Comparison of ENCODE assay signal across 18 cellular contexts in genomic region chr2:48483916-48484315, GRCh38. TPM values are rescaled to one million over a fixed set of nuclear protein-coding genes. Genes with fewer than 3 reads are reported as not detected.
DNase-seq lines count a peak whose midpoint lies in the region; ATAC-seq, FAIRE-seq and TF ChIP-seq lines count a peak whose summit lies in the region.
"Had no signal": no experiment of that assay in that cellular context is flagged by ENCODE, and none has a peak within 500 bp of the region (broad histone marks: within the 10 kb centered on the region; RNA-seq: fewer than 3 reads in every experiment).

No MANE protein-coding gene starts in this region.

- CTCF ChIA-PET in naive thymus-derived CD4-positive, alpha-beta T cell (lab: Charles Lee), result no interaction called here

- peaks cover 7 to 60% (median 32%) of the 10 kb centered on the region in 5 donors for H3K36me3 Mint-ChIP-seq in naive thymus-derived CD4-positive, alpha-beta T cell

- no peaks in the 10 kb centered on the region for H3K9me3 ChIP-seq in hepatocyte (ENCODE audit: low read depth)
- no peaks in the 10 kb centered on the region for H3K9me3 ChIP-seq in stomach
- no peaks in the 10 kb centered on the region for H3K9me3 ChIP-seq in naive thymus-derived CD4-positive, alpha-beta T cell (ENCODE audit: control insufficient read depth in 2 of 3, low read length in 3 of 3)
- H3K9me3 ChIP-seq: pancreas, Peyer's patch had no signal

- H3K27ac Mint-ChIP-seq in naive thymus-derived CD4-positive, alpha-beta T cell, result no peak overlapping the region
- H3K27ac Mint-ChIP-seq: activated naive CD8-positive, alpha-beta T cell treated with anti-CD3 and anti-CD28 coated beads for 36 hours; activated T-cell treated with anti-CD3 and anti-CD28 coated beads, Interleukin-2, amount 50 U/mL, for 24 hours; stimulated activated naive CD8-positive, alpha-beta T cell treated with anti-CD3 and anti-CD28 coated beads, Interleukin-15, Interleukin-2, amounts not matched to agents 100 ng/mL and 50 ng/mL, for 24 hours had no signal

- no peaks in the 10 kb centered on the region for H3K36me3 ChIP-seq in hepatocyte (replicated peaks; ENCODE audit: insufficient read depth, low read depth)
- H3K36me3 ChIP-seq in stomach, result peaks cover 6 to 66% (median 37%) of the 10 kb centered on the region in 4 donors
- peaks cover 3 to 68% (median 30%) of the 10 kb centered on the region in 3 experiments for H3K36me3 ChIP-seq in naive thymus-derived CD4-positive, alpha-beta T cell (ENCODE audit: control insufficient read depth in 2 of 3, insufficient read depth in 3 of 3, low read length in 3 of 3)

- FAIRE-seq in HTR-8/SVneo (lab: Jason Lieb, UNC), result no peak
- FAIRE-seq: pancreas had no signal

- H3K4me1 ChIP-seq in hepatocyte (ENCODE audit: insufficient read depth) (peaks cover 23% of the 10 kb centered on the region), stomach (peaks cover 17 to 53% (median 31%) of the 10 kb centered on the region in 4 donors)
- no peaks in the 10 kb centered on the region for H3K4me1 ChIP-seq in naive thymus-derived CD4-positive, alpha-beta T cell (ENCODE audit: control insufficient read depth in 2 of 2, insufficient read depth in 2 of 2, low read length in 2 of 2)

- no peak overlapping the region for H2AFZ ChIP-seq in hepatocyte

- DNase-seq in HTR-8/SVneo (ENCODE audit: insufficient read length, low spot score) (peak; percentile 30), choroid plexus epithelial cell (ENCODE audit: low read depth) (peak; percentile 36), hepatocyte (ENCODE audit: low spot score) (peak; percentile 16), stomach (no peak), SIG-M5 treated with dmso at 0.1 percent for 504 hours (lab: John Stamatoyannopoulos, UW; ENCODE audit: unreplicated experiment) (no peak), pons (ENCODE audit: low spot score) (no peak)
- no peak for DNase-seq in naive thymus-derived CD4-positive, alpha-beta T cell
- DNase-seq: activated CD4-positive, alpha-beta T cell treated with anti-CD3 and anti-CD28 coated beads, Interleukin-2, amount 50 U/mL, for 48 hours; activated naive CD8-positive, alpha-beta T cell treated with anti-CD3 and anti-CD28 coated beads for 36 hours; activated T-cell treated with anti-CD3 and anti-CD28 coated beads, Interleukin-2, amount 50 U/mL, for 24 hours; cerebellar nuclear complex; GOT3; NCI-H1105; pancreas; Peyer's patch had no signal

- H3K4me1 Mint-ChIP-seq in naive thymus-derived CD4-positive, alpha-beta T cell, result peaks cover 0 to 4% (median 0%) of the 10 kb centered on the region in 7 donors
- H3K4me1 Mint-ChIP-seq: activated naive CD8-positive, alpha-beta T cell treated with anti-CD3 and anti-CD28 coated beads for 36 hours had no signal

- no peak for ATAC-seq in naive thymus-derived CD4-positive, alpha-beta T cell
- ATAC-seq in GM19467 (IDR thresholded peaks at IDR 0.05; ENCODE audit: unreplicated experiment), result no peak
- ATAC-seq: pancreas had no signal

- H3K27me3 ChIP-seq in hepatocyte (no peaks in the 10 kb centered on the region), stomach (no peaks in the 10 kb centered on the region)
- H3K27me3 ChIP-seq in naive thymus-derived CD4-positive, alpha-beta T cell (ENCODE audit: control insufficient read depth in 2 of 2, insufficient read depth in 2 of 2, low read length in 2 of 2), result no peaks in the 10 kb centered on the region
- H3K27me3 ChIP-seq: pancreas, Peyer's patch had no signal

- no peaks in the 10 kb centered on the region for H3K27me3 Mint-ChIP-seq in naive thymus-derived CD4-positive, alpha-beta T cell
- H3K27me3 Mint-ChIP-seq: activated naive CD8-positive, alpha-beta T cell treated with anti-CD3 and anti-CD28 coated beads for 36 hours; activated T-cell treated with anti-CD3 and anti-CD28 coated beads, Interleukin-2, amount 50 U/mL, for 24 hours; stimulated activated naive CD8-positive, alpha-beta T cell treated with anti-CD3 and anti-CD28 coated beads, Interleukin-15, Interleukin-2, amounts not matched to agents 100 ng/mL and 50 ng/mL, for 24 hours had no signal

- no peaks in the 10 kb centered on the region for H3K9me2 ChIP-seq in hepatocyte (replicated peaks; ENCODE audit: insufficient read depth)

- TF ChIP-seq EP300 in stomach (IDR thresholded peaks at IDR 0.05), result no peak

- intact Hi-C loops in stomach (cut with DNase I; ENCODE audit: low total_unique reads), result no loop called here
- intact Hi-C loops in naive thymus-derived CD4-positive, alpha-beta T cell (cut with micrococcal nuclease), result no loop called here

- TF ChIP-seq CTCF in choroid plexus epithelial cell (conservative IDR thresholded peaks at IDR 0.05; ENCODE audit: low read depth, low read length) (no peak), hepatocyte (IDR thresholded peaks at IDR 0.05; ENCODE audit: poor library complexity) (no peak), stomach (IDR thresholded peaks at IDR 0.05) (no peak)

- H3K4me3 ChIP-seq in choroid plexus epithelial cell (ENCODE audit: low read depth, low read length) (no peak overlapping the region), hepatocyte (no peak overlapping the region), stomach (no peak overlapping the region)
- no peak overlapping the region for H3K4me3 ChIP-seq in naive thymus-derived CD4-positive, alpha-beta T cell (ENCODE audit: low read length)
- H3K4me3 ChIP-seq: pancreas, Peyer's patch had no signal

- H3K4me3 Mint-ChIP-seq in naive thymus-derived CD4-positive, alpha-beta T cell, result no peak overlapping the region
- H3K4me3 Mint-ChIP-seq: activated naive CD8-positive, alpha-beta T cell treated with anti-CD3 and anti-CD28 coated beads for 36 hours; activated T-cell treated with anti-CD3 and anti-CD28 coated beads, Interleukin-2, amount 50 U/mL, for 24 hours; stimulated activated naive CD8-positive, alpha-beta T cell treated with anti-CD3 and anti-CD28 coated beads, Interleukin-15, Interleukin-2, amounts not matched to agents 100 ng/mL and 50 ng/mL, for 24 hours had no signal

- H3K9me3 Mint-ChIP-seq in naive thymus-derived CD4-positive, alpha-beta T cell, result no peaks in the 10 kb centered on the region
- H3K9me3 Mint-ChIP-seq: activated naive CD8-positive, alpha-beta T cell treated with anti-CD3 and anti-CD28 coated beads for 36 hours; activated T-cell treated with anti-CD3 and anti-CD28 coated beads, Interleukin-2, amount 50 U/mL, for 24 hours; stimulated activated naive CD8-positive, alpha-beta T cell treated with anti-CD3 and anti-CD28 coated beads, Interleukin-15, Interleukin-2, amounts not matched to agents 100 ng/mL and 50 ng/mL, for 24 hours had no signal

- H4K20me1 ChIP-seq in hepatocyte (ENCODE audit: insufficient read depth, poor library complexity, severe bottlenecking), result no peaks in the 10 kb centered on the region

- H3K27ac ChIP-seq in hepatocyte (peak overlapping the region; percentile 25), stomach (peak overlapping the region in 3 of 5 donors; percentile 32 to 85 (median 80))
- H3K27ac ChIP-seq in naive thymus-derived CD4-positive, alpha-beta T cell (ENCODE audit: low read depth, low read length), result no peak overlapping the region
- H3K27ac ChIP-seq: KMS-11, pancreas had no signal

- POLR2A ChIA-PET in naive thymus-derived CD4-positive, alpha-beta T cell (lab: Charles Lee), result no interaction called here

- TF ChIP-seq POLR2A in stomach (IDR thresholded peaks at IDR 0.05), result no peak

- WGBS in hepatocyte (ENCODE audit: low lambda C conversion rate, missing lambda C conversion rate), result 63% methylated on average over 6 of the region's 6 CpGs
- 64 to 87% (median 74%) methylated on average over 6 of the region's 6 CpGs for WGBS in stomach, 5 donors

- no peak overlapping the region for H3K4me2 ChIP-seq in hepatocyte
- H3K4me2 ChIP-seq: KMS-11 had no signal

- no peaks in the 10 kb centered on the region for H3K79me2 ChIP-seq in hepatocyte

RNA-seq across cellular contexts. Expression of gene PPP1R21, which starts 43.4 kb away (rescaled TPM):
- 28.8 and 32.9 TPM in 2 replicates for total RNA-seq in hepatocyte
- 25.0 and 26.2 TPM in 2 replicates for polyA plus RNA-seq in hepatocyte
- 100 to 1,000 TPM in 1 of 5 donors, 10 to 100 TPM in 3, 1 to 10 TPM in 1; 9.0 to 142 (median 37.9) TPM for total RNA-seq in stomach
- polyA plus RNA-seq in stomach, result 10 to 100 TPM; 12.3 to 24.1 (median 16.0) TPM
- 10 to 100 TPM; 37.8 to 43.0 (median 38.6) TPM for total RNA-seq in naive thymus-derived CD4-positive, alpha-beta T cell
- 10 to 100 TPM; 21.2 to 25.8 TPM for polyA plus RNA-seq in naive thymus-derived CD4-positive, alpha-beta T cell

RNA-seq across cellular contexts. Expression of gene STON1, which starts 46.0 kb away (rescaled TPM):
- total RNA-seq in hepatocyte (21.6 and 22.0 TPM in 2 replicates), stomach (100 to 1,000 TPM in 1 of 5 donors, 10 to 100 TPM in 4; 12.7 to 116 (median 41.4) TPM)
- polyA plus RNA-seq in hepatocyte (10.4 and 12.2 TPM in 2 replicates), stomach (1 to 10 TPM; 5.5 to 6.9 (median 5.7) TPM)
- total RNA-seq in naive thymus-derived CD4-positive, alpha-beta T cell, result 1 to 10 TPM; 1.8 to 3.7 (median 2.5) TPM
- polyA plus RNA-seq in naive thymus-derived CD4-positive, alpha-beta T cell, result under 1 TPM; 0.39 to 0.57 TPM

Comparison
In these comparisons a context has a peak if more than half of its experiments do, and no peak if none do; other contexts are left out.
1. DNase-seq: peak in HTR-8/SVneo (single experiment), choroid plexus epithelial cell (single experiment) and hepatocyte (single experiment); none in stomach (single experiment), naive thymus-derived CD4-positive, alpha-beta T cell (0 of 9), SIG-M5 treated with dmso at 0.1 percent for 504 hours (single experiment) and pons (single experiment).